ENCODE assay signal across 10 cellular contexts in the genomic region with DNA sequence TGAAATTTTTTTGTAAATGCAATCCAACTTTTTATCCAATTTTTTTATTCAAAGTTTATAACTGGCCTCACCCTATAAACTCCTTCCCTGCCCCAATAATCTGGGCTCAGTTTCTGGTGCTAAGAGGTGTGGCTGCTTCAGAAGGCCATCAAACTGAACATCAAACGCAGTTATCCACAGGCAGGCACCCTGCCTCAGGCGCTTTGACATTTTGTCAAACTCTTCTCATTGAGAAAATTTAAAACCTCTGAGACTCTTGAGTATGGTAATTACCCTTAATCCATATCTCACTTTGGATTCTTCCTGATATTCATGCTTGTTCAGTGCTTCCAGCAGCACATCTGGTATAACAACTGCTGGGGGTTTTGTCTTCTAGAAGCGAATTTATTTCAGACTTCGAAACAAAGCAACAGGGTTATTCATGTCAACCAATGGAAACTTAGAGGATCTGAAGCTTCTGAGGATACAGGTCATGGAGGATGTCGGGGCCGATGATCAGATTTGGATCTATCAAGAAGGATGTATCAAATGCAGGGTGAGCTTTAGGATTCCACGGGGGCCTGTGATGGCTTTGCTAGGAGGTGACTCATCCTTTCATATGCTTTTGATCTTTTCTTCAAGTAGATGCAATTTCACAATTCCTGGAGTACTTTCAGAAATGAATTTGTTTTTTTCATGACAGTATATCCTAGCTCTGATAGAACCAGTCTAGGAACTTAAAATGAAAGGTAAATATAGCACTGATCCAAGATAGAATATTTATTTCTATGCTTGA.
DNase-seq lines count a peak whose midpoint lies in the region; ATAC-seq, FAIRE-seq and TF ChIP-seq lines count a peak whose summit lies in the region.
"Had no signal": no experiment of that assay in that cellular context is flagged by ENCODE, and none has a peak within 500 bp of the region (broad histone marks: within the 10 kb centered on the region; RNA-seq: fewer than 3 reads in every experiment).

No MANE protein-coding gene starts in this region.

- no peak overlapping the region for H3K4me3 Mint-ChIP-seq in stimulated activated memory B cell treated with anti-CD40 and anti-IgM and Interleukin-4, amounts not matched to agents 10 μg/mL and 1 μg/mL and 100 μg/mL, for 72 hours
- no peak overlapping the region for H3K4me3 Mint-ChIP-seq in H9

- peak overlapping the region; percentile 50 for H3K4me2 ChIP-seq in PC-9
- no peak overlapping the region for H3K4me2 ChIP-seq in endothelial cell of umbilical vein (ENCODE audit: insufficient read depth, low read length)
- H3K4me2 ChIP-seq in H9 (ENCODE audit: insufficient read depth, insufficient read length, low read length): no peak overlapping the region

- H3K27me3 Mint-ChIP-seq in stimulated activated memory B cell treated with anti-CD40 and anti-IgM and Interleukin-4, amounts not matched to agents 10 μg/mL and 1 μg/mL and 100 μg/mL, for 72 hours: no peaks in the 10 kb centered on the region
- no peaks in the 10 kb centered on the region for H3K27me3 Mint-ChIP-seq in H9 (ENCODE audit: low read depth)

- H3K9me3 ChIP-seq in PC-9 (ENCODE audit: insufficient read depth, low read depth) (no peaks in the 10 kb centered on the region), endothelial cell of umbilical vein (replicated peaks; ENCODE audit: control insufficient read depth, insufficient read depth, low read length) (no peaks in the 10 kb centered on the region), H9 (ENCODE audit: control insufficient read depth, low read depth, low read length) (no peaks in the 10 kb centered on the region)
- H3K9me3 ChIP-seq: heart left ventricle had no signal

- peak overlapping the region; percentile 51 for H3K27ac Mint-ChIP-seq in stimulated activated memory B cell treated with anti-CD40 and anti-IgM and Interleukin-4, amounts not matched to agents 10 μg/mL and 1 μg/mL and 100 μg/mL, for 72 hours
- peak overlapping the region in 1 of 3 experiments; percentile 16; a peak in 1 of 7 replicates for H3K27ac Mint-ChIP-seq in H9

- no peak overlapping the region for H3K14ac ChIP-seq in H9 (ENCODE audit: insufficient read depth, low read length)

- no peak overlapping the region for H3K18ac ChIP-seq in H9 (ENCODE audit: insufficient read length, low read depth, low read length)

- no peak overlapping the region for H2BK120ac ChIP-seq in H9 (ENCODE audit: low read depth, low read length, poor library complexity, severe bottlenecking)

- no peak overlapping the region for H2BK15ac ChIP-seq in H9 (ENCODE audit: low read depth, low read length)

- H3K9me2 ChIP-seq in PC-9 (ENCODE audit: insufficient read depth): no peaks in the 10 kb centered on the region

- peaks cover 28% of the 10 kb centered on the region for H3F3A ChIP-seq in PC-9 (ENCODE audit: insufficient read depth, low read depth)

- no peak for TF ChIP-seq POLR2A in endothelial cell of umbilical vein (IDR thresholded peaks at IDR 0.05; ENCODE audit: low read depth, low read length)

- H2BK5ac ChIP-seq in H9 (ENCODE audit: insufficient read length, low read length): no peak overlapping the region

- FAIRE-seq in GM19239 (lab: Jason Lieb, UNC): peak; percentile 44
- no peak for FAIRE-seq in endothelial cell of umbilical vein (lab: Jason Lieb, UNC)

- H4K5ac ChIP-seq in H9 (ENCODE audit: insufficient read length, low read depth, low read length): no peak overlapping the region

- no peaks in the 10 kb centered on the region for H3K79me2 ChIP-seq in PC-9 (ENCODE audit: low read depth)
- no peaks in the 10 kb centered on the region for H3K79me2 ChIP-seq in endothelial cell of umbilical vein (ENCODE audit: control insufficient read depth, insufficient read depth, low read length)
- no peaks in the 10 kb centered on the region for H3K79me2 ChIP-seq in H9 (ENCODE audit: insufficient read depth, low read length)

- no peaks in the 10 kb centered on the region for H3K23me2 ChIP-seq in H9 (ENCODE audit: insufficient read length, low read depth, low read length, poor library complexity, severe bottlenecking)

- H3K27ac ChIP-seq in PC-9: peak overlapping the region; percentile 59
- H3K27ac ChIP-seq in endothelial cell of umbilical vein (ENCODE audit: insufficient read depth, low read depth, low read length): no peak overlapping the region
- no peak overlapping the region for H3K27ac ChIP-seq in H9 (ENCODE audit: insufficient read length, low read depth, low read length)

- no peak overlapping the region for H2AFZ ChIP-seq in PC-9
- no peak overlapping the region for H2AFZ ChIP-seq in endothelial cell of umbilical vein (ENCODE audit: low read depth, low read length)
- no peak overlapping the region for H2AFZ ChIP-seq in H9 (ENCODE audit: low read length)

- no peak overlapping the region for H4K8ac ChIP-seq in H9 (replicated peaks; ENCODE audit: insufficient read length, low read depth, low read length)

- no peak overlapping the region for H3K23ac ChIP-seq in H9 (ENCODE audit: insufficient read length, low read depth, low read length)

- H2AK5ac ChIP-seq in H9 (ENCODE audit: insufficient read length, low read length): no peak overlapping the region

- no peak overlapping the region for H4K91ac ChIP-seq in H9 (ENCODE audit: insufficient read length, low read depth, low read length)

- H4K20me1 ChIP-seq in PC-9 (ENCODE audit: insufficient read depth) (no peaks in the 10 kb centered on the region), endothelial cell of umbilical vein (replicated peaks; ENCODE audit: control insufficient read depth, extremely low read depth, insufficient read depth, low read length) (no peaks in the 10 kb centered on the region), H9 (ENCODE audit: control insufficient read depth, insufficient read depth, insufficient read length) (no peaks in the 10 kb centered on the region)

- H3K9ac ChIP-seq in endothelial cell of umbilical vein (replicated peaks; ENCODE audit: extremely low read depth, insufficient read depth, low read length): no peak overlapping the region
- H3K9ac ChIP-seq in H9 (ENCODE audit: extremely low read depth, insufficient read length, low read length): no peak overlapping the region

- POLR2A ChIA-PET in PC-9 (lab: Charles Lee; ENCODE audit: unreplicated experiment): interaction anchor here (0.6 to 0.7 kb wide), 2 partner anchors 14 to 47 kb away, joined by 3 to 10 read pairs; no protein-coding TSS in a partner anchor
- POLR2A ChIA-PET in endothelial cell of umbilical vein (lab: Charles Lee): no interaction called here

- no peaks in the 10 kb centered on the region for H3K79me1 ChIP-seq in H9 (ENCODE audit: insufficient read depth, low read depth, low read length, poor library complexity, severe bottlenecking)

- H3K4me1 ChIP-seq in PC-9 (replicated peaks; ENCODE audit: insufficient read depth) (peaks cover 36% of the 10 kb centered on the region), endothelial cell of umbilical vein (ENCODE audit: control insufficient read depth, extremely low read depth, insufficient read depth, low read length) (no peaks in the 10 kb centered on the region), H9 (ENCODE audit: insufficient read depth, low read length) (peaks cover 3% of the 10 kb centered on the region; the same call in 1 of the 2 replicates)

- H3K27me3 ChIP-seq in PC-9 (ENCODE audit: insufficient read depth, low read depth) (no peaks in the 10 kb centered on the region), endothelial cell of umbilical vein (ENCODE audit: control insufficient read depth in 2 of 2, insufficient read depth in 2 of 2, low read length in 2 of 2) (no peaks in the 10 kb centered on the region), H9 (ENCODE audit: insufficient read depth, low read length) (no peaks in the 10 kb centered on the region)
- H3K27me3 ChIP-seq: heart left ventricle had no signal

- no peak overlapping the region for H2BK20ac ChIP-seq in H9 (ENCODE audit: low read depth, low read length, poor library complexity, severe bottlenecking)

- H3K56ac ChIP-seq in H9 (ENCODE audit: insufficient read length, low read depth, low read length): no peak overlapping the region

- H3K4me3 ChIP-seq in PC-9 (no peak overlapping the region), endothelial cell of umbilical vein (replicated peaks in 1 of 3; ENCODE audit: insufficient read depth in 1 of 3, low read depth in 1 of 3, low read length in 3 of 3) (no peak overlapping the region)
- H3K4me3 ChIP-seq: heart left ventricle had no signal

- no CpG with 5 or more reads among the region's 7 CpGs for WGBS in H9 (ENCODE audit: extremely low coverage, insufficient read length, low lambda C conversion rate)

- H3K9me3 Mint-ChIP-seq in stimulated activated memory B cell treated with anti-CD40 and anti-IgM and Interleukin-4, amounts not matched to agents 10 μg/mL and 1 μg/mL and 100 μg/mL, for 72 hours: no peaks in the 10 kb centered on the region
- no peaks in the 10 kb centered on the region for H3K9me3 Mint-ChIP-seq in H9

- CTCF ChIA-PET in PC-9 (lab: Charles Lee): no interaction called here
- CTCF ChIA-PET in endothelial cell of umbilical vein (lab: Charles Lee): interaction anchor here (0.7 to 23.4 kb wide), 4 partner anchors 49 to 225 kb away, joined by 3 to 397 read pairs (median 8); no protein-coding TSS in a partner anchor

- no peak for DNase-seq in GM19239 (ENCODE audit: insufficient read length, low spot score)
- DNase-seq in PC-9: peak in 1 of 2 experiments; percentile 71
- DNase-seq in endothelial cell of umbilical vein (ENCODE audit: low read depth, low spot score): no peak
- DNase-seq in H9: no peak
- DNase-seq: activated gamma-delta T cell treated with Interleukin-2 at 50 U/mL for 16 hours, heart left ventricle, T-helper 1 cell had no signal

- H3K36me3 ChIP-seq in PC-9 (ENCODE audit: low read depth): peaks cover 18% of the 10 kb centered on the region
- H3K36me3 ChIP-seq in endothelial cell of umbilical vein (ENCODE audit: control insufficient read depth in 2 of 2, extremely low read depth in 1 of 2, insufficient read depth in 2 of 2, low read length in 2 of 2): peaks cover 0 to 3% of the 10 kb centered on the region in 2 experiments

- peaks cover 28% of the 10 kb centered on the region for H3K36me3 Mint-ChIP-seq in stimulated activated memory B cell treated with anti-CD40 and anti-IgM and Interleukin-4, amounts not matched to agents 10 μg/mL and 1 μg/mL and 100 μg/mL, for 72 hours
- peaks cover 0 to 3% (median 0%) of the 10 kb centered on the region in 3 experiments; a peak in 2 of 7 replicates for H3K36me3 Mint-ChIP-seq in H9 (ENCODE audit: insufficient read depth in 1 of 3, low read depth in 3 of 3)

- peaks cover 11% of the 10 kb centered on the region for H3K4me1 Mint-ChIP-seq in stimulated activated memory B cell treated with anti-CD40 and anti-IgM and Interleukin-4, amounts not matched to agents 10 μg/mL and 1 μg/mL and 100 μg/mL, for 72 hours
- H3K4me1 Mint-ChIP-seq in H9: peaks cover 12 to 15% of the 10 kb centered on the region in 2 experiments

- dilution Hi-C loops in endothelial cell of umbilical vein (cut with MboI; ENCODE audit: extremely low pct_ligation_motif_present, low sequenced_read_pairs): loop anchor here (25.0 kb wide), 1 partner anchor 124 kb away; no protein-coding TSS in a partner anchor

- no peak overlapping the region for H3T11ph ChIP-seq in H9 (ENCODE audit: low read length)

- intact Hi-C loops in PC-9 (cut with micrococcal nuclease; ENCODE audit: unreplicated experiment): no loop called here
- intact Hi-C loops in endothelial cell of umbilical vein (cut with micrococcal nuclease): no loop called here

- TF ChIP-seq CTCF in PC-9 (conservative IDR thresholded peaks at IDR 0.05): no peak
- no peak for TF ChIP-seq CTCF in endothelial cell of umbilical vein (IDR thresholded peaks at IDR 0.05; ENCODE audit: extremely low read depth in 1 of 2, insufficient read depth in 1 of 2, low read depth in 1 of 2, low read length in 2 of 2)
- TF ChIP-seq CTCF in H9 (conservative IDR thresholded peaks at IDR 0.05): no peak

- H2BK12ac ChIP-seq in H9 (ENCODE audit: insufficient read length, low read depth, low read length): no peak overlapping the region

- no peaks in the 10 kb centered on the region for H3K9me1 ChIP-seq in endothelial cell of umbilical vein (replicated peaks; ENCODE audit: control insufficient read depth, extremely low read depth, insufficient read depth, low read length)

- BruUV-seq in PC-9 (replicated peaks; lab: Mats Ljungman, UMichigan) (no TSS peak), endothelial cell of umbilical vein (replicated peaks; lab: Mats Ljungman, UMichigan) (no TSS peak)

- ATAC-seq in stimulated activated memory B cell treated with anti-CD40 and anti-IgM and Interleukin-4, amounts not matched to agents 10 μg/mL and 1 μg/mL and 100 μg/mL, for 72 hours: no peak
- ATAC-seq in GM18861 (IDR thresholded peaks at IDR 0.05; ENCODE audit: unreplicated experiment) (no peak), GM18873 (IDR thresholded peaks at IDR 0.05; ENCODE audit: low FRiP score, unreplicated experiment) (no peak)
- ATAC-seq: heart left ventricle had no signal

- H3K4ac ChIP-seq in H9 (ENCODE audit: low read depth, low read length): no peak overlapping the region
